ENCODE assay signal across 14 cellular contexts in the genomic region with DNA sequence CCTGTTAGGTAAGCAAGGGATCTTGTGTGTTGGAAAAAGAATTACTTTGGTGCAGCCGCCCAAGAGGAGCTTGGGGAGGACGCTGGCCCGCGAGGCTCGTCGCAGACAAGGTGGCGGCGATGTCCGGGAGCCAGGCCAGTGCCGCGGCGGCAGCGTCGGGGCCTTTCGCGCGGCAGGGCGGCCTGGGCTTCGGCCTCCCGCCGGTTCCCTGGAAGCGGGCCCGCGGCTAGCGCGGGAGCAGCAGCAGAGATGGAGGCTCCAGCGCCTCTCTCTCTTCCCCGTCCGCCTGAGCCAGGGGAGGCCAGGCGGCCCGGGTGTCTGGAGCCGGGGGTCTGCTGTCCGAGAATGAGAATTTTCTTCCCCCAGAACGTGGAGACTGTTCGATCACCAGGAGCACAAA.
DNase-seq lines count a peak whose midpoint lies in the region; ATAC-seq, FAIRE-seq and TF ChIP-seq lines count a peak whose summit lies in the region.
"Had no signal": no experiment of that assay in that cellular context is flagged by ENCODE, and none has a peak within 500 bp of the region (broad histone marks: within the 10 kb centered on the region; RNA-seq: fewer than 3 reads in every experiment).

No MANE protein-coding gene starts in this region.

- H3K4me1 Mint-ChIP-seq in nephron = peaks cover 5% of the 10 kb centered on the region
- H3K4me1 Mint-ChIP-seq: activated B cell treated with CpG ODN at 0.5 μM for 24 hours; activated naive CD8-positive, alpha-beta T cell treated with anti-CD3 and anti-CD28 coated beads, Interleukin-2, amount 10 ng/mL, durations not matched to agents 7 days and 5 days; naive thymus-derived CD8-positive, alpha-beta T cell had no signal

- no peaks in the 10 kb centered on the region for H3K9me3 Mint-ChIP-seq in nephron
- H3K9me3 Mint-ChIP-seq: activated B cell treated with CpG ODN at 0.5 μM for 24 hours; activated naive CD8-positive, alpha-beta T cell treated with anti-CD3 and anti-CD28 coated beads, Interleukin-2, amount 10 ng/mL, durations not matched to agents 7 days and 5 days; naive thymus-derived CD8-positive, alpha-beta T cell had no signal

- no peaks in the 10 kb centered on the region for H3K27me3 Mint-ChIP-seq in nephron (ENCODE audit: low read depth)

- H3K4me3 ChIP-seq in gastroesophageal sphincter = peak overlapping the region; percentile 2 to 39
- H3K4me3 ChIP-seq: A549 had no signal

- WGBS in gastroesophageal sphincter (ENCODE audit: low coverage in 1 of 2), 2 donors = 8 to 20% methylated on average over 1 to 7 of the region's 35 CpGs

- peak; percentile 59 for DNase-seq in Right ventricle myocardium superior
- DNase-seq in cardiac septum (ENCODE audit: low spot score) = no peak
- no peak for DNase-seq in urothelium cell line (ENCODE audit: low spot score)
- no peak for DNase-seq in DMS79 (lab: John Stamatoyannopoulos, UW)
- no peak for DNase-seq in RCC 7860 (ENCODE audit: low spot score)
- no peak for DNase-seq in stimulated activated CD4-positive, alpha-beta T cell treated with anti-CD3 and anti-CD28 coated beads, Interleukin-4, amount 100 ng/mL, for 1 hour
- DNase-seq: activated B cell treated with CpG ODN at 0.5 μM for 24 hours; activated naive CD8-positive, alpha-beta T cell treated with anti-CD3 and anti-CD28 coated beads, Interleukin-2, amount 10 ng/mL, durations not matched to agents 7 days and 5 days; naive thymus-derived CD8-positive, alpha-beta T cell; small intestine had no signal

- no peaks in the 10 kb centered on the region for H3K36me3 ChIP-seq in gastroesophageal sphincter

- no peak for TF ChIP-seq EP300 in gastroesophageal sphincter (IDR thresholded peaks at IDR 0.05)

- peaks cover 29% of the 10 kb centered on the region for H3K27me3 ChIP-seq in gastroesophageal sphincter

- ATAC-seq in Right ventricle myocardium superior (ENCODE audit: poor library complexity) = peak; percentile 90
- peak; percentile 51 for ATAC-seq in gastroesophageal sphincter
- ATAC-seq: A549; naive thymus-derived CD8-positive, alpha-beta T cell had no signal

- TF ChIP-seq CTCF in gastroesophageal sphincter (IDR thresholded peaks at IDR 0.05) (no peak), nephron (IDR thresholded peaks at IDR 0.05; ENCODE audit: unreplicated experiment in 3 of 3) (no peak)

- peak overlapping the region in 2 of 3 experiments; percentile 14 to 35 for H3K4me3 Mint-ChIP-seq in nephron
- H3K4me3 Mint-ChIP-seq: activated B cell treated with CpG ODN at 0.5 μM for 24 hours; activated naive CD8-positive, alpha-beta T cell treated with anti-CD3 and anti-CD28 coated beads, Interleukin-2, amount 10 ng/mL, durations not matched to agents 7 days and 5 days; naive thymus-derived CD8-positive, alpha-beta T cell had no signal

- H3K4me1 ChIP-seq in gastroesophageal sphincter = peaks cover 0 to 7% (median 0%) of the 10 kb centered on the region in 3 donors

- no peaks in the 10 kb centered on the region for H3K36me3 Mint-ChIP-seq in nephron (ENCODE audit: low read depth)
- H3K36me3 Mint-ChIP-seq: activated naive CD8-positive, alpha-beta T cell treated with anti-CD3 and anti-CD28 coated beads, Interleukin-2, amount 10 ng/mL, durations not matched to agents 7 days and 5 days; naive thymus-derived CD8-positive, alpha-beta T cell had no signal

- intact Hi-C loops in Right ventricle myocardium superior (cut with DNase I) (no loop called here), cardiac septum (cut with DNase I) (no loop called here)

- TF ChIP-seq POLR2A in gastroesophageal sphincter (IDR thresholded peaks at IDR 0.05) = no peak

- peak; percentile 37 for FAIRE-seq in urothelium cell line (lab: Jason Lieb, UNC)
- FAIRE-seq in RCC 7860 (lab: Jason Lieb, UNC) = no peak
- FAIRE-seq: A549, islet of Langerhans, small intestine had no signal

- H3K27ac ChIP-seq in gastroesophageal sphincter = peak overlapping the region in 1 of 4 donors; percentile 36
- H3K27ac ChIP-seq: A549 had no signal

- no peak overlapping the region for H3K27ac Mint-ChIP-seq in nephron
- H3K27ac Mint-ChIP-seq: activated B cell treated with CpG ODN at 0.5 μM for 24 hours; activated naive CD8-positive, alpha-beta T cell treated with anti-CD3 and anti-CD28 coated beads, Interleukin-2, amount 10 ng/mL, durations not matched to agents 7 days and 5 days; naive thymus-derived CD8-positive, alpha-beta T cell had no signal

- no peaks in the 10 kb centered on the region for H3K9me3 ChIP-seq in gastroesophageal sphincter
- H3K9me3 ChIP-seq: A549 had no signal
